In the genomic region with DNA sequence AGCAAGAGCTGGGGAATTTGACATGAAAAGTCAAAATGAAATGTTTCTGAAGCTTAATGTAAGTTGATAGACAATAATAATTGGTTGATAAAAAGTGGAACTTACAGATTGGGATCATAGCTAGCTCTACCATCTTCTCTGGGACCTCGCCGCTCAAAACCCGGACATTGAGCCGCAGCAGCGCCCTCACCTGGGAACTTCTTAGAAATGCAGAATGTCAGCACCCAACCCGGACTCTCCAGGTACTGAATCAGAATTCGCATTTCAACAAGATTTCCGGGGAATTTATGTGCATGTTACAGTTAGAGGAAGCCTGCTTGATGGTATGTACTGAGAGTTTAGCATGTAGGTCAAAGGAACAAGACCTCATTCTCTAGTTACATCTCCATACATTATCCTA, we compare ENCODE assay signal across 8 cellular contexts. TPM values are rescaled to one million over a fixed set of nuclear protein-coding genes. Genes with fewer than 3 reads are reported as not detected.
A peak's percentile ranks its signal among the peaks of the same experiment; 100 is the strongest.
DNase-seq lines count a peak whose midpoint lies in the region; ATAC-seq and TF ChIP-seq lines count a peak whose summit lies in the region.

No MANE protein-coding gene starts in this region.

- CTCF ChIA-PET in BJ (lab: Yijun Ruan, JAX) = interaction anchor here (0.6 to 1.7 kb wide), 8 partner anchors 13 to 240 kb away, joined by 3 to 5 read pairs (median 3); no protein-coding TSS in a partner anchor

- no peaks in the 10 kb centered on the region for H4K20me1 ChIP-seq in SU-DHL-6 (ENCODE audit: low read depth, low read length)

- DNase-seq in BJ (ENCODE audit: low read depth) (no peak), epithelial cell of proximal tubule (ENCODE audit: low read depth) (no peak), occipital lobe (lab: John Stamatoyannopoulos, UW) (no peak)
- peak; percentile 36 for DNase-seq in stimulated activated CD4-positive, alpha-beta T cell treated with anti-CD3 and anti-CD28 coated beads, Interleukin-2, amount 100 ng/mL, for 48 hours

- H3K79me2 ChIP-seq in SU-DHL-6 (ENCODE audit: insufficient read depth, low read length) = no peaks in the 10 kb centered on the region

- no peak overlapping the region for H2AFZ ChIP-seq in SU-DHL-6 (ENCODE audit: low read depth, low read length, severe bottlenecking)

- no peaks in the 10 kb centered on the region for H3F3A ChIP-seq in SU-DHL-6 (ENCODE audit: insufficient read depth)

- no peak overlapping the region for H3K4me3 ChIP-seq in BJ (ENCODE audit: low read depth, low read length)
- H3K4me3 ChIP-seq in SU-DHL-6 (ENCODE audit: insufficient read depth, low read length, poor library complexity, severe bottlenecking) = no peak overlapping the region
- no peak overlapping the region for H3K4me3 ChIP-seq in epithelial cell of proximal tubule (ENCODE audit: low read depth, low read length)

- H3K9me3 ChIP-seq in SU-DHL-6 (ENCODE audit: insufficient read depth, low read length) = no peaks in the 10 kb centered on the region

- no peak overlapping the region for H3K4me2 ChIP-seq in SU-DHL-6 (ENCODE audit: low read depth, low read length, poor library complexity, severe bottlenecking)

- H3K36me3 ChIP-seq in BJ (ENCODE audit: control insufficient read depth, insufficient read depth, low read length) = no peaks in the 10 kb centered on the region
- H3K36me3 ChIP-seq in SU-DHL-6 (ENCODE audit: low read length) = no peaks in the 10 kb centered on the region

- TF ChIP-seq CTCF in BJ (IDR thresholded peaks at IDR 0.05; ENCODE audit: insufficient read depth, low read depth, low read length) (0 out of 2 replicates have a peak, but pooled peaks have one; percentile 24), SU-DHL-6 (IDR thresholded peaks at IDR 0.05; ENCODE audit: insufficient read depth, low read length, poor library complexity, severe bottlenecking) (peak; percentile 37), epithelial cell of proximal tubule (conservative IDR thresholded peaks at IDR 0.05; ENCODE audit: low read depth, low read length) (peak; percentile 76)

- H3K9ac ChIP-seq in SU-DHL-6 (ENCODE audit: low read length) = no peak overlapping the region

- ATAC-seq in GM21447 (IDR thresholded peaks at IDR 0.05; ENCODE audit: unreplicated experiment) = peak; percentile 53
- no peak for ATAC-seq in GM18870 (IDR thresholded peaks at IDR 0.05; ENCODE audit: unreplicated experiment)
- ATAC-seq in HG03139 (IDR thresholded peaks at IDR 0.05; ENCODE audit: unreplicated experiment) = no peak

- H3K27ac ChIP-seq in SU-DHL-6 (ENCODE audit: low read depth, low read length) = no peak overlapping the region

- POLR2A ChIA-PET in BJ (lab: Charles Lee) = interaction anchor here (0.7 kb wide), 1 partner anchor 419 kb away, joined by 3 read pairs; no protein-coding TSS in a partner anchor

- H3K9me2 ChIP-seq in SU-DHL-6 (replicated peaks; ENCODE audit: insufficient read depth, low read length) = no peaks in the 10 kb centered on the region

- H3K27me3 ChIP-seq in BJ (ENCODE audit: control insufficient read depth, insufficient read depth, low read length) = no peaks in the 10 kb centered on the region
- no peaks in the 10 kb centered on the region for H3K27me3 ChIP-seq in SU-DHL-6 (ENCODE audit: low read length)

RNA-seq across cellular contexts. Expression of gene ABLIM1, which starts 36.7 kb away (rescaled TPM):
- polyA plus RNA-seq in BJ (2011; rRNA removed) = 13.3 and 14.4 TPM in 2 replicates
- polyA minus RNA-seq in BJ (2011; rRNA and poly(A)+ RNA removed) = 16.2 and 29.5 TPM in 2 replicates
- total RNA-seq in epithelial cell of proximal tubule (12.4 and 30.2 TPM in 2 replicates), occipital lobe (103 TPM)

Comparison
In these comparisons a context has a peak if more than half of its experiments do, and no peak if none do; other contexts are left out.
1. DNase-seq: peak in stimulated activated CD4-positive, alpha-beta T cell treated with anti-CD3 and anti-CD28 coated beads, Interleukin-2, amount 100 ng/mL, for 48 hours (2 of 2); none in BJ (single experiment), epithelial cell of proximal tubule (single experiment) and occipital lobe (single experiment).
2. CTCF ChIP-seq: peak in every context shown above with its lines; median percentile 76 in epithelial cell of proximal tubule; 37 in SU-DHL-6; 24 in BJ.